In genomic region chr6:7805828-7806227, GRCh38 we compare ENCODE assay signal across 27 cellular contexts.
DNase-seq lines count a peak whose midpoint lies in the region; ATAC-seq, FAIRE-seq and TF ChIP-seq lines count a peak whose summit lies in the region.
"Had no signal": no experiment of that assay in that cellular context is flagged by ENCODE, and none has a peak within 500 bp of the region (broad histone marks: within the 10 kb centered on the region; RNA-seq: fewer than 3 reads in every experiment).

No MANE protein-coding gene starts in this region.

- FAIRE-seq in endothelial cell of umbilical vein (lab: Jason Lieb, UNC) = no peak
- FAIRE-seq: GM18507, kidney had no signal

- no peak overlapping the region for H3K4ac ChIP-seq in mesendoderm (ENCODE audit: low read depth, low read length)

- H3K23ac ChIP-seq in mesendoderm (ENCODE audit: low read length) = no peak overlapping the region

- H3K4me2 ChIP-seq in KMS-11 (peak overlapping the region; percentile 37), endothelial cell of umbilical vein (ENCODE audit: insufficient read depth, low read length) (no peak overlapping the region), mesendoderm (ENCODE audit: low read length) (no peak overlapping the region)

- no peaks in the 10 kb centered on the region for H3K79me1 ChIP-seq in mesendoderm (ENCODE audit: low read length)

- H3K27ac ChIP-seq in KMS-11 = peak overlapping the region; percentile 30; the same call in 1 of the 2 replicates
- H3K27ac ChIP-seq in endothelial cell of umbilical vein (ENCODE audit: insufficient read depth, low read depth, low read length) = peak overlapping the region; percentile 24
- H3K27ac ChIP-seq in mesendoderm (ENCODE audit: low read depth, low read length) = no peak overlapping the region
- H3K27ac ChIP-seq: 22Rv1, body of pancreas, esophagus muscularis mucosa, neutrophil, prostate gland, SJCRH30 had no signal

- intact Hi-C loops in endothelial cell of umbilical vein (cut with micrococcal nuclease) = no loop called here

- CTCF ChIA-PET in endothelial cell of umbilical vein (lab: Charles Lee) = interaction anchor here (1.3 kb wide), 1 partner anchor 41 kb away, joined by 3 read pairs; no protein-coding TSS in a partner anchor

- no peak overlapping the region for H3K18ac ChIP-seq in mesendoderm (ENCODE audit: low read length)

- ATAC-seq in GM18861 (IDR thresholded peaks at IDR 0.05; ENCODE audit: unreplicated experiment) = no peak
- ATAC-seq: body of pancreas; CD8-positive, alpha-beta T cell; Panc1 had no signal

- TF ChIP-seq CTCF in KMS-11 (conservative IDR thresholded peaks at IDR 0.05; ENCODE audit: low read depth, low read length) = no peak
- TF ChIP-seq CTCF in endothelial cell of umbilical vein (IDR thresholded peaks at IDR 0.05; ENCODE audit: extremely low read depth in 1 of 2, insufficient read depth in 1 of 2, low read depth in 1 of 2, low read length in 2 of 2) = no peak

- no peak overlapping the region for H3K56ac ChIP-seq in mesendoderm (ENCODE audit: low read length)

- peaks cover 5% of the 10 kb centered on the region; the same call in 1 of the 2 replicates for H3K79me2 ChIP-seq in KMS-11 (ENCODE audit: insufficient read depth, low read depth)
- peaks cover 97% of the 10 kb centered on the region for H3K79me2 ChIP-seq in endothelial cell of umbilical vein (ENCODE audit: control insufficient read depth, insufficient read depth, low read length)
- no peaks in the 10 kb centered on the region for H3K79me2 ChIP-seq in mesendoderm (ENCODE audit: control insufficient read depth, insufficient read depth, low read length)

- H3K36me3 ChIP-seq in KMS-11 (ENCODE audit: insufficient read depth) = no peaks in the 10 kb centered on the region
- H3K36me3 ChIP-seq in endothelial cell of umbilical vein (ENCODE audit: control insufficient read depth in 2 of 2, extremely low read depth in 1 of 2, insufficient read depth in 2 of 2, low read length in 2 of 2) = peaks cover 19 to 22% of the 10 kb centered on the region in 2 experiments
- no peaks in the 10 kb centered on the region for H3K36me3 ChIP-seq in mesendoderm (ENCODE audit: control insufficient read depth, insufficient read depth, low read length)
- H3K36me3 ChIP-seq: esophagus muscularis mucosa, neutrophil, prostate gland, SJCRH30 had no signal

- H3K4me1 ChIP-seq in KMS-11 (ENCODE audit: low read depth, poor library complexity, severe bottlenecking) (peaks cover 50% of the 10 kb centered on the region), endothelial cell of umbilical vein (ENCODE audit: control insufficient read depth, extremely low read depth, insufficient read depth, low read length) (peaks cover 44% of the 10 kb centered on the region), mesendoderm (ENCODE audit: control insufficient read depth, low read depth, low read length) (no peaks in the 10 kb centered on the region)
- H3K4me1 ChIP-seq: body of pancreas, esophagus muscularis mucosa, SJCRH30 had no signal

- no peak overlapping the region for H2AK5ac ChIP-seq in mesendoderm (ENCODE audit: low read length)

- H4K5ac ChIP-seq in mesendoderm (ENCODE audit: low read length) = no peak overlapping the region

- no peak overlapping the region for H2BK120ac ChIP-seq in mesendoderm (ENCODE audit: low read depth, low read length)

- peaks cover 4% of the 10 kb centered on the region for H3K9me1 ChIP-seq in endothelial cell of umbilical vein (replicated peaks; ENCODE audit: control insufficient read depth, extremely low read depth, insufficient read depth, low read length)

- no peak overlapping the region for H4K8ac ChIP-seq in mesendoderm (ENCODE audit: low read depth, low read length)

- no peaks in the 10 kb centered on the region for H4K20me1 ChIP-seq in KMS-11 (ENCODE audit: insufficient read depth)
- peaks cover 23% of the 10 kb centered on the region for H4K20me1 ChIP-seq in endothelial cell of umbilical vein (replicated peaks; ENCODE audit: control insufficient read depth, extremely low read depth, insufficient read depth, low read length)

- POLR2A ChIA-PET in endothelial cell of umbilical vein (lab: Charles Lee) = no interaction called here

- BruUV-seq in endothelial cell of umbilical vein (replicated peaks; lab: Mats Ljungman, UMichigan) = no TSS peak

- TF ChIP-seq POLR2A in endothelial cell of umbilical vein (IDR thresholded peaks at IDR 0.05; ENCODE audit: low read depth, low read length) = no peak

- no peak overlapping the region for H3K4me3 ChIP-seq in KMS-11 (IDR thresholded peaks at IDR 0.05; ENCODE audit: insufficient read depth, low read depth, low read length)
- H3K4me3 ChIP-seq in endothelial cell of umbilical vein (replicated peaks in 1 of 3; ENCODE audit: insufficient read depth in 1 of 3, low read depth in 1 of 3, low read length in 3 of 3) = no peak overlapping the region
- H3K4me3 ChIP-seq in mesendoderm (ENCODE audit: low read length) = no peak overlapping the region
- H3K4me3 ChIP-seq: body of pancreas, esophagus muscularis mucosa, prostate gland, SJCRH30 had no signal

- H3K9ac ChIP-seq in KMS-11 (no peak overlapping the region), endothelial cell of umbilical vein (replicated peaks; ENCODE audit: extremely low read depth, insufficient read depth, low read length) (no peak overlapping the region), mesendoderm (ENCODE audit: low read length) (no peak overlapping the region)

- no CpG with 5 or more reads among the region's 6 CpGs for WGBS in mesendoderm (ENCODE audit: extremely low coverage, insufficient coverage, low lambda C conversion rate)

- no peak overlapping the region for H2BK5ac ChIP-seq in mesendoderm (ENCODE audit: low read length)

- DNase-seq in DMS53 (lab: John Stamatoyannopoulos, UW) = peak; percentile 23
- no peak for DNase-seq in DMS53 treated with DMSO at 0.1 percent for 48 hours (lab: John Stamatoyannopoulos, UW; ENCODE audit: unreplicated experiment)
- DNase-seq in endothelial cell of umbilical vein (ENCODE audit: low read depth, low spot score) = peak; percentile 46
- DNase-seq in mesendoderm = peak; percentile 42
- DNase-seq in DMS 273 (lab: John Stamatoyannopoulos, UW; ENCODE audit: unreplicated experiment) = no peak
- DNase-seq in activated CD4-positive, alpha-beta T cell treated with anti-CD3 and anti-CD28 coated beads for 4 hours = no peak
- DNase-seq: activated CD4-positive, alpha-beta T cell treated with anti-CD3 and anti-CD28 coated beads for 1 hour; activated effector memory CD4-positive, alpha-beta T cell treated with anti-CD3 and anti-CD28 coated beads, Interleukin-2, amount 50 U/mL, for 16 hours; activated naive CD8-positive, alpha-beta T cell treated with anti-CD3 and anti-CD28 coated beads, Interleukin-2, amount 10 ng/mL, durations not matched to agents 7 days and 5 days; AML-193; body of pancreas; CD8-positive, alpha-beta T cell; effector CD4-positive, alpha-beta T cell; GF-D8; kidney; NCI-H1930; NCI-H446; T-helper 1 cell had no signal

- H2AFZ ChIP-seq in KMS-11 (ENCODE audit: low read depth) (0 out of 2 replicates have a peak overlapping the region, but pooled peaks have one; percentile 2), endothelial cell of umbilical vein (ENCODE audit: low read depth, low read length) (no peak overlapping the region)

- dilution Hi-C loops in endothelial cell of umbilical vein (cut with MboI; ENCODE audit: extremely low pct_ligation_motif_present, low sequenced_read_pairs) = no loop called here

- H2BK15ac ChIP-seq in mesendoderm (replicated peaks; ENCODE audit: low read depth) = no peak overlapping the region

- H3K27me3 ChIP-seq in KMS-11 (ENCODE audit: insufficient read depth, low read depth) = no peaks in the 10 kb centered on the region
- H3K27me3 ChIP-seq in endothelial cell of umbilical vein (ENCODE audit: control insufficient read depth in 2 of 2, insufficient read depth in 2 of 2, low read length in 2 of 2) = no peaks in the 10 kb centered on the region
- H3K27me3 ChIP-seq in mesendoderm (ENCODE audit: insufficient read depth, low read length, poor library complexity) = no peaks in the 10 kb centered on the region
- H3K27me3 ChIP-seq: body of pancreas, neutrophil, SJCRH30 had no signal

- no peaks in the 10 kb centered on the region for H3K9me3 ChIP-seq in endothelial cell of umbilical vein (replicated peaks; ENCODE audit: control insufficient read depth, insufficient read depth, low read length)
- H3K9me3 ChIP-seq: body of pancreas, esophagus muscularis mucosa, neutrophil, prostate gland, SJCRH30 had no signal

TF ChIP-seq in endothelial cell of umbilical vein, 7 proteins besides CTCF, POLR2A, EP300 and RAD21:
- TF ChIP-seq MYC (IDR thresholded peaks at IDR 0.05; ENCODE audit: low read depth, low read length) (no peak), EZH2 (IDR thresholded peaks at IDR 0.05; ENCODE audit: borderline replicate concordance, low read depth, low read length, severe bottlenecking) (no peak)

Comparison
In these comparisons a context has a peak if more than half of its experiments do, and no peak if none do; other contexts are left out.
1. DNase-seq: peak in DMS53 (single experiment), endothelial cell of umbilical vein (single experiment) and mesendoderm (single experiment); none in DMS53 treated with DMSO at 0.1 percent for 48 hours (single experiment), DMS 273 (single experiment) and activated CD4-positive, alpha-beta T cell treated with anti-CD3 and anti-CD28 coated beads for 4 hours (0 of 2).